Comparison of ENCODE assay signal across 2 cellular contexts in the genomic region with DNA sequence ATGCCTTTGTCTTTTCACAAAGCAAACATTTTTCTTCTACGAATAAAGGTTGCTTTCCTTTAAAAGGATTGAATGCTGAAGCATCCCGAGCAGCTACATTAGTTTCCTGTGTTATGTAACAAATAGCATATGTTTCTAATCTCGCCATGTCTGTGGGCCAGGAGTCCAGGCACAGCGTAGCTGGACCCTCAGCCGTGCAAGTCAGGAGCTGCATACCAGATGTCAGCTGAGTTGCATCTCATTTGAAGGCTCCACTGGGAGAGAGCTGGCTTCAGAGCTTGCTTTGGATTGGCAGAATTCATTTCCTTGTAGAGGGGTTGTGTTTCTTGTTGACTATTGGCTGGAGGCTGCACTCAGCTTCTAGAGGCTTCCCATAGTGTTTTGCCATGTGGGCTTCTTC.
TF ChIP-seq lines count a peak whose summit lies in the region.

No MANE protein-coding gene starts in this region.

TF ChIP-seq in GM23338, 12 proteins besides CTCF, POLR2A, EP300 and RAD21:
- no peak for TF ChIP-seq ZNF114 (CRISPR knock-in tag; IDR thresholded peaks at IDR 0.05)
- TF ChIP-seq, protein P1, sequence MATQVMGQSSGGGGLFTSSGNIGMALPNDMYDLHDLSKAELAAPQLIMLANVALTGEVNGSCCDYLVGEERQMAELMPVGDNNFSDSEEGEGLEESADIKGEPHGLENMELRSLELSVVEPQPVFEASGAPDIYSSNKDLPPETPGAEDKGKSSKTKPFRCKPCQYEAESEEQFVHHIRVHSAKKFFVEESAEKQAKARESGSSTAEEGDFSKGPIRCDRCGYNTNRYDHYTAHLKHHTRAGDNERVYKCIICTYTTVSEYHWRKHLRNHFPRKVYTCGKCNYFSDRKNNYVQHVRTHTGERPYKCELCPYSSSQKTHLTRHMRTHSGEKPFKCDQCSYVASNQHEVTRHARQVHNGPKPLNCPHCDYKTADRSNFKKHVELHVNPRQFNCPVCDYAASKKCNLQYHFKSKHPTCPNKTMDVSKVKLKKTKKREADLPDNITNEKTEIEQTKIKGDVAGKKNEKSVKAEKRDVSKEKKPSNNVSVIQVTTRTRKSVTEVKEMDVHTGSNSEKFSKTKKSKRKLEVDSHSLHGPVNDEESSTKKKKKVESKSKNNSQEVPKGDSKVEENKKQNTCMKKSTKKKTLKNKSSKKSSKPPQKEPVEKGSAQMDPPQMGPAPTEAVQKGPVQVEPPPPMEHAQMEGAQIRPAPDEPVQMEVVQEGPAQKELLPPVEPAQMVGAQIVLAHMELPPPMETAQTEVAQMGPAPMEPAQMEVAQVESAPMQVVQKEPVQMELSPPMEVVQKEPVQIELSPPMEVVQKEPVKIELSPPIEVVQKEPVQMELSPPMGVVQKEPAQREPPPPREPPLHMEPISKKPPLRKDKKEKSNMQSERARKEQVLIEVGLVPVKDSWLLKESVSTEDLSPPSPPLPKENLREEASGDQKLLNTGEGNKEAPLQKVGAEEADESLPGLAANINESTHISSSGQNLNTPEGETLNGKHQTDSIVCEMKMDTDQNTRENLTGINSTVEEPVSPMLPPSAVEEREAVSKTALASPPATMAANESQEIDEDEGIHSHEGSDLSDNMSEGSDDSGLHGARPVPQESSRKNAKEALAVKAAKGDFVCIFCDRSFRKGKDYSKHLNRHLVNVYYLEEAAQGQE (IDR thresholded peaks at IDR 0.05; ENCODE audit: unreplicated experiment) = no peak
- TF ChIP-seq STAT1 (IDR thresholded peaks at IDR 0.05; ENCODE audit: unreplicated experiment) = no peak
- TF ChIP-seq, protein P2, sequence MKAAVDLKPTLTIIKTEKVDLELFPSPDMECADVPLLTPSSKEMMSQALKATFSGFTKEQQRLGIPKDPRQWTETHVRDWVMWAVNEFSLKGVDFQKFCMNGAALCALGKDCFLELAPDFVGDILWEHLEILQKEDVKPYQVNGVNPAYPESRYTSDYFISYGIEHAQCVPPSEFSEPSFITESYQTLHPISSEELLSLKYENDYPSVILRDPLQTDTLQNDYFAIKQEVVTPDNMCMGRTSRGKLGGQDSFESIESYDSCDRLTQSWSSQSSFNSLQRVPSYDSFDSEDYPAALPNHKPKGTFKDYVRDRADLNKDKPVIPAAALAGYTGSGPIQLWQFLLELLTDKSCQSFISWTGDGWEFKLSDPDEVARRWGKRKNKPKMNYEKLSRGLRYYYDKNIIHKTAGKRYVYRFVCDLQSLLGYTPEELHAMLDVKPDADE (IDR thresholded peaks at IDR 0.05) = no peak
- TF ChIP-seq ZNF331 (CRISPR knock-in tag; IDR thresholded peaks at IDR 0.05; ENCODE audit: low read depth) = no peak
- TF ChIP-seq, protein P3, sequence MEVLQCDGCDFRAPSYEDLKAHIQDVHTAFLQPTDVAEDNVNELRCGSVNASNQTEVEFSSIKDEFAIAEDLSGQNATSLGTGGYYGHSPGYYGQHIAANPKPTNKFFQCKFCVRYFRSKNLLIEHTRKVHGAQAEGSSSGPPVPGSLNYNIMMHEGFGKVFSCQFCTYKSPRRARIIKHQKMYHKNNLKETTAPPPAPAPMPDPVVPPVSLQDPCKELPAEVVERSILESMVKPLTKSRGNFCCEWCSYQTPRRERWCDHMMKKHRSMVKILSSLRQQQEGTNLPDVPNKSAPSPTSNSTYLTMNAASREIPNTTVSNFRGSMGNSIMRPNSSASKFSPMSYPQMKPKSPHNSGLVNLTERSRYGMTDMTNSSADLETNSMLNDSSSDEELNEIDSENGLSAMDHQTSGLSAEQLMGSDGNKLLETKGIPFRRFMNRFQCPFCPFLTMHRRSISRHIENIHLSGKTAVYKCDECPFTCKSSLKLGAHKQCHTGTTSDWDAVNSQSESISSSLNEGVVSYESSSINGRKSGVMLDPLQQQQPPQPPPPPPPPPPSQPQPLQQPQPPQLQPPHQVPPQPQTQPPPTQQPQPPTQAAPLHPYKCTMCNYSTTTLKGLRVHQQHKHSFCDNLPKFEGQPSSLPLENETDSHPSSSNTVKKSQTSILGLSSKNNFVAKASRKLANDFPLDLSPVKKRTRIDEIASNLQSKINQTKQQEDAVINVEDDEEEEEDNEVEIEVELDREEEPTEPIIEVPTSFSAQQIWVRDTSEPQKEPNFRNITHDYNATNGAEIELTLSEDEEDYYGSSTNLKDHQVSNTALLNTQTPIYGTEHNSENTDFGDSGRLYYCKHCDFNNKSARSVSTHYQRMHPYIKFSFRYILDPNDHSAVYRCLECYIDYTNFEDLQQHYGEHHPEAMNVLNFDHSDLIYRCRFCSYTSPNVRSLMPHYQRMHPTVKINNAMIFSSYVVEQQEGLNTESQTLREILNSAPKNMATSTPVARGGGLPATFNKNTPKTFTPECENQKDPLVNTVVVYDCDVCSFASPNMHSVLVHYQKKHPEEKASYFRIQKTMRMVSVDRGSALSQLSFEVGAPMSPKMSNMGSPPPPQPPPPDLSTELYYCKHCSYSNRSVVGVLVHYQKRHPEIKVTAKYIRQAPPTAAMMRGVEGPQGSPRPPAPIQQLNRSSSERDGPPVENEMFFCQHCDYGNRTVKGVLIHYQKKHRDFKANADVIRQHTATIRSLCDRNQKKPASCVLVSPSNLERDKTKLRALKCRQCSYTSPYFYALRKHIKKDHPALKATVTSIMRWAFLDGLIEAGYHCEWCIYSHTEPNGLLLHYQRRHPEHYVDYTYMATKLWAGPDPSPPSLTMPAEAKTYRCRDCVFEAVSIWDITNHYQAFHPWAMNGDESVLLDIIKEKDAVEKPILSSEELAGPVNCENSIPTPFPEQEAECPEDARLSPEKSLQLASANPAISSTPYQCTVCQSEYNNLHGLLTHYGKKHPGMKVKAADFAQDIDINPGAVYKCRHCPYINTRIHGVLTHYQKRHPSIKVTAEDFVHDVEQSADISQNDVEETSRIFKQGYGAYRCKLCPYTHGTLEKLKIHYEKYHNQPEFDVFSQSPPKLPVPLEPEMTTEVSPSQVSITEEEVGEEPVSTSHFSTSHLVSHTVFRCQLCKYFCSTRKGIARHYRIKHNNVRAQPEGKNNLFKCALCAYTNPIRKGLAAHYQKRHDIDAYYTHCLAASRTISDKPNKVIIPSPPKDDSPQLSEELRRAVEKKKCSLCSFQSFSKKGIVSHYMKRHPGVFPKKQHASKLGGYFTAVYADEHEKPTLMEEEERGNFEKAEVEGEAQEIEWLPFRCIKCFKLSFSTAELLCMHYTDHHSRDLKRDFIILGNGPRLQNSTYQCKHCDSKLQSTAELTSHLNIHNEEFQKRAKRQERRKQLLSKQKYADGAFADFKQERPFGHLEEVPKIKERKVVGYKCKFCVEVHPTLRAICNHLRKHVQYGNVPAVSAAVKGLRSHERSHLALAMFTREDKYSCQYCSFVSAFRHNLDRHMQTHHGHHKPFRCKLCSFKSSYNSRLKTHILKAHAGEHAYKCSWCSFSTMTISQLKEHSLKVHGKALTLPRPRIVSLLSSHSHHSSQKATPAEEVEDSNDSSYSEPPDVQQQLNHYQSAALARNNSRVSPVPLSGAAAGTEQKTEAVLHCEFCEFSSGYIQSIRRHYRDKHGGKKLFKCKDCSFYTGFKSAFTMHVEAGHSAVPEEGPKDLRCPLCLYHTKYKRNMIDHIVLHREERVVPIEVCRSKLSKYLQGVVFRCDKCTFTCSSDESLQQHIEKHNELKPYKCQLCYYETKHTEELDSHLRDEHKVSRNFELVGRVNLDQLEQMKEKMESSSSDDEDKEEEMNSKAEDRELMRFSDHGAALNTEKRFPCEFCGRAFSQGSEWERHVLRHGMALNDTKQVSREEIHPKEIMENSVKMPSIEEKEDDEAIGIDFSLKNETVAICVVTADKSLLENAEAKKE (CRISPR knock-in tag; IDR thresholded peaks at IDR 0.05) = no peak
- no peak for TF ChIP-seq NANOG (IDR thresholded peaks at IDR 0.05; ENCODE audit: borderline replicate concordance)
- no peak for TF ChIP-seq JUNB (IDR thresholded peaks at IDR 0.05; ENCODE audit: unreplicated experiment)
- TF ChIP-seq EZH2phosphoT487 (IDR thresholded peaks at IDR 0.05; ENCODE audit: unreplicated experiment) = no peak
- TF ChIP-seq EZH2 (IDR thresholded peaks at IDR 0.05; ENCODE audit: low read depth, unreplicated experiment) = no peak

TF ChIP-seq in H1, 55 proteins besides CTCF, POLR2A, EP300 and RAD21:
- TF ChIP-seq YY1 (IDR thresholded peaks at IDR 0.05; ENCODE audit: low read depth, low read length) (0 out of 2 replicates have a peak, but pooled peaks have one; percentile 39), HDAC2 (IDR thresholded peaks at IDR 0.05; ENCODE audit: borderline replicate concordance in 1 of 2, low read depth in 2 of 2, low read length in 2 of 2) (no peak), RBBP5 (IDR thresholded peaks at IDR 0.05; ENCODE audit: borderline replicate concordance, low read depth, low read length) (no peak)
- TF ChIP-seq, protein P4, sequence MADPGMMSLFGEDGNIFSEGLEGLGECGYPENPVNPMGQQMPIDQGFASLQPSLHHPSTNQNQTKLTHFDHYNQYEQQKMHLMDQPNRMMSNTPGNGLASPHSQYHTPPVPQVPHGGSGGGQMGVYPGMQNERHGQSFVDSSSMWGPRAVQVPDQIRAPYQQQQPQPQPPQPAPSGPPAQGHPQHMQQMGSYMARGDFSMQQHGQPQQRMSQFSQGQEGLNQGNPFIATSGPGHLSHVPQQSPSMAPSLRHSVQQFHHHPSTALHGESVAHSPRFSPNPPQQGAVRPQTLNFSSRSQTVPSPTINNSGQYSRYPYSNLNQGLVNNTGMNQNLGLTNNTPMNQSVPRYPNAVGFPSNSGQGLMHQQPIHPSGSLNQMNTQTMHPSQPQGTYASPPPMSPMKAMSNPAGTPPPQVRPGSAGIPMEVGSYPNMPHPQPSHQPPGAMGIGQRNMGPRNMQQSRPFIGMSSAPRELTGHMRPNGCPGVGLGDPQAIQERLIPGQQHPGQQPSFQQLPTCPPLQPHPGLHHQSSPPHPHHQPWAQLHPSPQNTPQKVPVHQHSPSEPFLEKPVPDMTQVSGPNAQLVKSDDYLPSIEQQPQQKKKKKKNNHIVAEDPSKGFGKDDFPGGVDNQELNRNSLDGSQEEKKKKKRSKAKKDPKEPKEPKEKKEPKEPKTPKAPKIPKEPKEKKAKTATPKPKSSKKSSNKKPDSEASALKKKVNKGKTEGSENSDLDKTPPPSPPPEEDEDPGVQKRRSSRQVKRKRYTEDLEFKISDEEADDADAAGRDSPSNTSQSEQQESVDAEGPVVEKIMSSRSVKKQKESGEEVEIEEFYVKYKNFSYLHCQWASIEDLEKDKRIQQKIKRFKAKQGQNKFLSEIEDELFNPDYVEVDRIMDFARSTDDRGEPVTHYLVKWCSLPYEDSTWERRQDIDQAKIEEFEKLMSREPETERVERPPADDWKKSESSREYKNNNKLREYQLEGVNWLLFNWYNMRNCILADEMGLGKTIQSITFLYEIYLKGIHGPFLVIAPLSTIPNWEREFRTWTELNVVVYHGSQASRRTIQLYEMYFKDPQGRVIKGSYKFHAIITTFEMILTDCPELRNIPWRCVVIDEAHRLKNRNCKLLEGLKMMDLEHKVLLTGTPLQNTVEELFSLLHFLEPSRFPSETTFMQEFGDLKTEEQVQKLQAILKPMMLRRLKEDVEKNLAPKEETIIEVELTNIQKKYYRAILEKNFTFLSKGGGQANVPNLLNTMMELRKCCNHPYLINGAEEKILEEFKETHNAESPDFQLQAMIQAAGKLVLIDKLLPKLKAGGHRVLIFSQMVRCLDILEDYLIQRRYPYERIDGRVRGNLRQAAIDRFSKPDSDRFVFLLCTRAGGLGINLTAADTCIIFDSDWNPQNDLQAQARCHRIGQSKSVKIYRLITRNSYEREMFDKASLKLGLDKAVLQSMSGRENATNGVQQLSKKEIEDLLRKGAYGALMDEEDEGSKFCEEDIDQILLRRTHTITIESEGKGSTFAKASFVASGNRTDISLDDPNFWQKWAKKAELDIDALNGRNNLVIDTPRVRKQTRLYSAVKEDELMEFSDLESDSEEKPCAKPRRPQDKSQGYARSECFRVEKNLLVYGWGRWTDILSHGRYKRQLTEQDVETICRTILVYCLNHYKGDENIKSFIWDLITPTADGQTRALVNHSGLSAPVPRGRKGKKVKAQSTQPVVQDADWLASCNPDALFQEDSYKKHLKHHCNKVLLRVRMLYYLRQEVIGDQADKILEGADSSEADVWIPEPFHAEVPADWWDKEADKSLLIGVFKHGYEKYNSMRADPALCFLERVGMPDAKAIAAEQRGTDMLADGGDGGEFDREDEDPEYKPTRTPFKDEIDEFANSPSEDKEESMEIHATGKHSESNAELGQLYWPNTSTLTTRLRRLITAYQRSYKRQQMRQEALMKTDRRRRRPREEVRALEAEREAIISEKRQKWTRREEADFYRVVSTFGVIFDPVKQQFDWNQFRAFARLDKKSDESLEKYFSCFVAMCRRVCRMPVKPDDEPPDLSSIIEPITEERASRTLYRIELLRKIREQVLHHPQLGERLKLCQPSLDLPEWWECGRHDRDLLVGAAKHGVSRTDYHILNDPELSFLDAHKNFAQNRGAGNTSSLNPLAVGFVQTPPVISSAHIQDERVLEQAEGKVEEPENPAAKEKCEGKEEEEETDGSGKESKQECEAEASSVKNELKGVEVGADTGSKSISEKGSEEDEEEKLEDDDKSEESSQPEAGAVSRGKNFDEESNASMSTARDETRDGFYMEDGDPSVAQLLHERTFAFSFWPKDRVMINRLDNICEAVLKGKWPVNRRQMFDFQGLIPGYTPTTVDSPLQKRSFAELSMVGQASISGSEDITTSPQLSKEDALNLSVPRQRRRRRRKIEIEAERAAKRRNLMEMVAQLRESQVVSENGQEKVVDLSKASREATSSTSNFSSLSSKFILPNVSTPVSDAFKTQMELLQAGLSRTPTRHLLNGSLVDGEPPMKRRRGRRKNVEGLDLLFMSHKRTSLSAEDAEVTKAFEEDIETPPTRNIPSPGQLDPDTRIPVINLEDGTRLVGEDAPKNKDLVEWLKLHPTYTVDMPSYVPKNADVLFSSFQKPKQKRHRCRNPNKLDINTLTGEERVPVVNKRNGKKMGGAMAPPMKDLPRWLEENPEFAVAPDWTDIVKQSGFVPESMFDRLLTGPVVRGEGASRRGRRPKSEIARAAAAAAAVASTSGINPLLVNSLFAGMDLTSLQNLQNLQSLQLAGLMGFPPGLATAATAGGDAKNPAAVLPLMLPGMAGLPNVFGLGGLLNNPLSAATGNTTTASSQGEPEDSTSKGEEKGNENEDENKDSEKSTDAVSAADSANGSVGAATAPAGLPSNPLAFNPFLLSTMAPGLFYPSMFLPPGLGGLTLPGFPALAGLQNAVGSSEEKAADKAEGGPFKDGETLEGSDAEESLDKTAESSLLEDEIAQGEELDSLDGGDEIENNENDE (IDR thresholded peaks at IDR 0.05; ENCODE audit: insufficient replicate concordance, low read length) = no peak
- TF ChIP-seq, protein P5, sequence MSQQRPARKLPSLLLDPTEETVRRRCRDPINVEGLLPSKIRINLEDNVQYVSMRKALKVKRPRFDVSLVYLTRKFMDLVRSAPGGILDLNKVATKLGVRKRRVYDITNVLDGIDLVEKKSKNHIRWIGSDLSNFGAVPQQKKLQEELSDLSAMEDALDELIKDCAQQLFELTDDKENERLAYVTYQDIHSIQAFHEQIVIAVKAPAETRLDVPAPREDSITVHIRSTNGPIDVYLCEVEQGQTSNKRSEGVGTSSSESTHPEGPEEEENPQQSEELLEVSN (IDR thresholded peaks at IDR 0.05) = no peak
- TF ChIP-seq, protein P6, sequence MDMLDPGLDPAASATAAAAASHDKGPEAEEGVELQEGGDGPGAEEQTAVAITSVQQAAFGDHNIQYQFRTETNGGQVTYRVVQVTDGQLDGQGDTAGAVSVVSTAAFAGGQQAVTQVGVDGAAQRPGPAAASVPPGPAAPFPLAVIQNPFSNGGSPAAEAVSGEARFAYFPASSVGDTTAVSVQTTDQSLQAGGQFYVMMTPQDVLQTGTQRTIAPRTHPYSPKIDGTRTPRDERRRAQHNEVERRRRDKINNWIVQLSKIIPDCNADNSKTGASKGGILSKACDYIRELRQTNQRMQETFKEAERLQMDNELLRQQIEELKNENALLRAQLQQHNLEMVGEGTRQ (IDR thresholded peaks at IDR 0.05; ENCODE audit: low read length) = no peak
TF ChIP-seq in H1: peak in this region for 1.
